In genomic region chr12:91551927-91552326, GRCh38 we compare ENCODE assay signal across 27 cellular contexts.
A peak's percentile ranks its signal among the peaks of the same experiment; 100 is the strongest.
DNase-seq lines count a peak whose midpoint lies in the region; ATAC-seq and TF ChIP-seq lines count a peak whose summit lies in the region.
"Had no signal": no experiment of that assay in that cellular context is flagged by ENCODE, and none has a peak within 500 bp of the region (broad histone marks: within the 10 kb centered on the region; RNA-seq: fewer than 3 reads in every experiment).

No MANE protein-coding gene starts in this region.

- DNase-seq in Ammon's horn (ENCODE audit: low spot score) (peak; percentile 46), KBM-7 (peak; percentile 4), SIG-M5 (lab: John Stamatoyannopoulos, UW) (peak; percentile 48), medulla oblongata (ENCODE audit: extremely low spot score) (peak; percentile 69), PC-3 (no peak), DMS153 (lab: John Stamatoyannopoulos, UW) (no peak)
- no peak for DNase-seq in activated naive CD4-positive, alpha-beta T cell treated with anti-CD3 and anti-CD28 coated beads for 36 hours
- DNase-seq: activated CD4-positive, alpha-beta T cell treated with anti-CD3 and anti-CD28 coated beads, Interleukin-2, amount 50 U/mL, for 1 hour; activated CD8-positive, alpha-beta memory T cell treated with anti-CD3 and anti-CD28 coated beads, Interleukin-2, amount 10 ng/mL, durations not matched to agents 7 days and 5 days; activated naive CD4-positive, alpha-beta T cell treated with anti-CD3 and anti-CD28 coated beads, Interleukin-2, amount 10 ng/mL, durations not matched to agents 7 days and 5 days; cortex of kidney; DMS79 treated with DMSO at 0.1 percent for 48 hours; endodermal cell; foreskin melanocyte; immature natural killer cell; NCI-H1436 treated with DMSO at 0.1 percent for 48 hours; NCI-H2171; NCI-H510A treated with DMSO at 0.1 percent for 48 hours; NK-92 treated with Interleukin-12 subunit alpha and Interleukin-12 subunit beta, amount 100 ng/mL, for 24 hours; posterior cingulate gyrus had no signal

- H3K36me3 Mint-ChIP-seq in activated naive CD4-positive, alpha-beta T cell treated with anti-CD3 and anti-CD28 coated beads for 36 hours (ENCODE audit: low read depth), result no peaks in the 10 kb centered on the region
- H3K36me3 Mint-ChIP-seq: activated CD8-positive, alpha-beta memory T cell treated with anti-CD3 and anti-CD28 coated beads, Interleukin-2, amount 10 ng/mL, durations not matched to agents 7 days and 5 days; activated naive CD4-positive, alpha-beta T cell treated with anti-CD3 and anti-CD28 coated beads, Interleukin-2, amount 10 ng/mL, durations not matched to agents 7 days and 5 days; immature natural killer cell; WTC11 had no signal

- peaks cover 1% of the 10 kb centered on the region for H3K9me3 Mint-ChIP-seq in activated naive CD4-positive, alpha-beta T cell treated with anti-CD3 and anti-CD28 coated beads for 36 hours
- H3K9me3 Mint-ChIP-seq: activated naive CD4-positive, alpha-beta T cell treated with anti-CD3 and anti-CD28 coated beads, Interleukin-2, amount 10 ng/mL, durations not matched to agents 7 days and 5 days; endodermal cell had no signal

- intact Hi-C loops in activated naive CD4-positive, alpha-beta T cell treated with anti-CD3 and anti-CD28 coated beads for 36 hours (cut with micrococcal nuclease), result no loop called here
- intact Hi-C loops in PC-3 (cut with micrococcal nuclease), result no loop called here

- H3K9ac ChIP-seq in PC-3 (ENCODE audit: low read length), result no peak overlapping the region

- H3K27ac ChIP-seq in PC-3 (ENCODE audit: low read length), result no peak overlapping the region
- H3K27ac ChIP-seq: A549, esophagus muscularis mucosa had no signal

- H3K9me3 ChIP-seq in PC-3 (ENCODE audit: low read length), result no peaks in the 10 kb centered on the region
- H3K9me3 ChIP-seq: A549, mucosa of descending colon had no signal

- ATAC-seq in GM18867 (IDR thresholded peaks at IDR 0.05; ENCODE audit: unreplicated experiment), result no peak
- ATAC-seq in PC-3, result no peak
- ATAC-seq: A549; activated CD8-positive, alpha-beta memory T cell treated with anti-CD3 and anti-CD28 coated beads, Interleukin-2, amount 10 ng/mL, durations not matched to agents 7 days and 5 days; HCT116; mucosa of descending colon; WTC11 had no signal

- H3K4me3 ChIP-seq in PC-3 (ENCODE audit: low read length), result no peak overlapping the region
- H3K4me3 ChIP-seq: A549, esophagus muscularis mucosa, mucosa of descending colon had no signal

- no peaks in the 10 kb centered on the region for H3K4me1 ChIP-seq in PC-3 (ENCODE audit: insufficient read depth, low read length)
- H3K4me1 ChIP-seq: A549, esophagus muscularis mucosa had no signal

- H3K27me3 ChIP-seq in PC-3 (ENCODE audit: low read length), result no peaks in the 10 kb centered on the region
- H3K27me3 ChIP-seq: esophagus muscularis mucosa had no signal

- peaks cover 2% of the 10 kb centered on the region for H3K4me1 Mint-ChIP-seq in activated naive CD4-positive, alpha-beta T cell treated with anti-CD3 and anti-CD28 coated beads for 36 hours (ENCODE audit: low read depth)
- H3K4me1 Mint-ChIP-seq: activated CD8-positive, alpha-beta memory T cell treated with anti-CD3 and anti-CD28 coated beads, Interleukin-2, amount 10 ng/mL, durations not matched to agents 7 days and 5 days; activated naive CD4-positive, alpha-beta T cell treated with anti-CD3 and anti-CD28 coated beads, Interleukin-2, amount 10 ng/mL, durations not matched to agents 7 days and 5 days; immature natural killer cell; WTC11 had no signal

- no peaks in the 10 kb centered on the region for H3F3A ChIP-seq in PC-3 (ENCODE audit: low read length, unreplicated experiment)

- no peak for TF ChIP-seq CTCF in PC-3 (conservative IDR thresholded peaks at IDR 0.05; ENCODE audit: low read depth, low read length)

- no peak overlapping the region for H3K4me2 ChIP-seq in PC-3 (ENCODE audit: low read length)
- H3K4me2 ChIP-seq: A549 had no signal

- in situ Hi-C loops in KBM-7 (cut with MboI; ENCODE audit: low pct_unique_long_range_greater_than_20kb, low sequenced_read_pairs), result no loop called here

- H3K4me3 Mint-ChIP-seq in activated naive CD4-positive, alpha-beta T cell treated with anti-CD3 and anti-CD28 coated beads for 36 hours, result no peak overlapping the region
- H3K4me3 Mint-ChIP-seq: activated CD8-positive, alpha-beta memory T cell treated with anti-CD3 and anti-CD28 coated beads, Interleukin-2, amount 10 ng/mL, durations not matched to agents 7 days and 5 days; activated naive CD4-positive, alpha-beta T cell treated with anti-CD3 and anti-CD28 coated beads, Interleukin-2, amount 10 ng/mL, durations not matched to agents 7 days and 5 days; B cell; endodermal cell; immature natural killer cell; WTC11 had no signal

- POLR2A ChIA-PET in PC-3 (lab: Charles Lee; ENCODE audit: unreplicated experiment), result no interaction called here

- no peak overlapping the region for H3K27ac Mint-ChIP-seq in activated naive CD4-positive, alpha-beta T cell treated with anti-CD3 and anti-CD28 coated beads for 36 hours
- H3K27ac Mint-ChIP-seq: activated CD8-positive, alpha-beta memory T cell treated with anti-CD3 and anti-CD28 coated beads, Interleukin-2, amount 10 ng/mL, durations not matched to agents 7 days and 5 days; activated naive CD4-positive, alpha-beta T cell treated with anti-CD3 and anti-CD28 coated beads, Interleukin-2, amount 10 ng/mL, durations not matched to agents 7 days and 5 days; B cell; endodermal cell; immature natural killer cell; WTC11 had no signal

- H3K9me2 ChIP-seq in PC-3 (replicated peaks; ENCODE audit: low read length), result no peaks in the 10 kb centered on the region

- H3K79me2 ChIP-seq in PC-3 (ENCODE audit: low read length), result no peaks in the 10 kb centered on the region

- H2AFZ ChIP-seq in PC-3 (ENCODE audit: low read length), result no peak overlapping the region

- BruUV-seq in PC-3 (replicated peaks; lab: Mats Ljungman, UMichigan), result no TSS peak

- peaks cover 2% of the 10 kb centered on the region for H3K27me3 Mint-ChIP-seq in activated naive CD4-positive, alpha-beta T cell treated with anti-CD3 and anti-CD28 coated beads for 36 hours (ENCODE audit: low read depth)
- H3K27me3 Mint-ChIP-seq: activated naive CD4-positive, alpha-beta T cell treated with anti-CD3 and anti-CD28 coated beads, Interleukin-2, amount 10 ng/mL, durations not matched to agents 7 days and 5 days had no signal

- H3K36me3 ChIP-seq in PC-3 (ENCODE audit: low read depth, low read length), result no peaks in the 10 kb centered on the region
- H3K36me3 ChIP-seq: esophagus muscularis mucosa had no signal

- CTCF ChIA-PET in activated naive CD4-positive, alpha-beta T cell treated with anti-CD3 and anti-CD28 coated beads for 36 hours (lab: Charles Lee), result interaction anchor here (0.6 kb wide), 1 partner anchor 134 kb away, joined by 5 read pairs; no protein-coding TSS in a partner anchor
- CTCF ChIA-PET in PC-3 (lab: Charles Lee), result no interaction called here

- no peaks in the 10 kb centered on the region for H4K20me1 ChIP-seq in PC-3 (ENCODE audit: low read length)

Comparison
In these comparisons a context has a peak if more than half of its experiments do, and no peak if none do; other contexts are left out.
1. DNase-seq: peak in Ammon's horn (single experiment), KBM-7 (single experiment), SIG-M5 (single experiment) and medulla oblongata (single experiment); none in activated naive CD4-positive, alpha-beta T cell treated with anti-CD3 and anti-CD28 coated beads for 36 hours (single experiment), PC-3 (single experiment) and DMS153 (single experiment).